26 cellular contexts compared by ENCODE assay signal in the genomic region with DNA sequence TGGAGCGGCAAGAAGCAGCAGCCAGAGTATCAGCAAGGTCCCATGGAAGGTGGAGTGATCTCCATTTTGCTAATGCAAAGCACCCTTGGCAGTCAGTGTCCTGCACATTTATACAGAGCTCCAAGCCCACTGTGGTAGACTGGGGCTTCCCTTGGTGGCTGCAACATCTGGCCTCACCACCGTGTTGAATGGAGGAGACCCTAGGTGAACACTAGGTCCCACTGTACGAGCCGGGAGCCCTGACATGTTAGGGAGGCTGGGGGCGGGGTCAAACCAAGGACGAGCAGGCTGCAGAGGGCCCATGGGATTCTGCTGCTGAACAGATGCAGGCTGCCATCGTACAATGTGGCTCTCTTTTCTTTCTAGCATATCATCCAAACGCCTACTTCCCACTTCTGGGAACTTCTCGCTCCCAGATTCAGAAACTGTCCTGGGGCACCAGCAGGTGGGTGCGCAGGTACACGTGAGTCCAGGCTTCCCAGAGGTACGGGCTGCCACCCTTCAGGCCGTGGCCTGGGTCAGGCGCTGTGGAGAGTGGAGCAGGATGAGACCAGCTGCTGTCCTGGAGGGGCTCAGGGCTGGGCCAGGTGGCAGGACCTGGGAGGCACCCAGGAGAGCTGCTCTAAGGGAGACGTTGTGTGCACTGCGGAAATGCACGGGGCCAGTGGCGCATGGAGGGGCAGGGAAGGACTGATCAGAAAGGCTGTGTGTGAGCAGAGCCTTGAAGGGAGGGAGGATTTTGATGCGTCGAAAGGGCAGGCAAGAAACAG.
"Had no signal": no experiment of that assay in that cellular context is flagged by ENCODE, and none has a peak within 500 bp of the region (broad histone marks: within the 10 kb centered on the region; RNA-seq: fewer than 3 reads in every experiment).

No MANE protein-coding gene starts in this region.

- H3K27me3 ChIP-seq: dorsolateral prefrontal cortex, heart right ventricle, neutrophil, right lobe of liver, tibial nerve, uterus had no signal

- H3K9me3 Mint-ChIP-seq: activated CD4-positive, alpha-beta T cell treated with anti-CD3 and anti-CD28 coated beads, Interleukin-2, amount 10 ng/mL, durations not matched to agents 24 days and 14 days; activated naive CD4-positive, alpha-beta T cell treated with anti-CD3 and anti-CD28 coated beads, Interleukin-2, amount 50 U/mL, for 24 hours; effector memory CD8-positive, alpha-beta T cell; stimulated activated effector memory CD8-positive, alpha-beta T cell treated with anti-CD3 and anti-CD28 coated beads, Interleukin-12 subunit alpha, Interleukin-12 subunit beta, amount 100 ng/mL, for 72 hours; stimulated activated naive CD8-positive, alpha-beta T cell treated with anti-CD3 and anti-CD28 coated beads, Interleukin-15, amount 100 ng/mL, for 72 hours had no signal

- H3K4me1 Mint-ChIP-seq: activated CD4-positive, alpha-beta T cell treated with anti-CD3 and anti-CD28 coated beads, Interleukin-2, amount 10 ng/mL, durations not matched to agents 24 days and 14 days; activated naive CD4-positive, alpha-beta T cell treated with anti-CD3 and anti-CD28 coated beads, Interleukin-2, amount 50 U/mL, for 24 hours; T-helper 17 cell had no signal

- H3K27ac ChIP-seq: dorsolateral prefrontal cortex, esophagus squamous epithelium, gastrocnemius medialis, heart right ventricle, neutrophil, parathyroid adenoma, right lobe of liver, skin epidermis, tibial nerve, uterus had no signal

- H3K27ac Mint-ChIP-seq: activated CD4-positive, alpha-beta T cell treated with anti-CD3 and anti-CD28 coated beads, Interleukin-2, amount 10 ng/mL, durations not matched to agents 24 days and 14 days; activated CD8-positive, alpha-beta T cell treated with anti-CD3 and anti-CD28 coated beads, Interleukin-2, amount 10 ng/mL, durations not matched to agents 7 days and 5 days; activated naive CD4-positive, alpha-beta T cell treated with anti-CD3 and anti-CD28 coated beads, Interleukin-2, amount 50 U/mL, for 24 hours; effector memory CD8-positive, alpha-beta T cell; stimulated activated effector memory CD8-positive, alpha-beta T cell treated with anti-CD3 and anti-CD28 coated beads, Interleukin-12 subunit alpha, Interleukin-12 subunit beta, amount 100 ng/mL, for 72 hours; stimulated activated naive CD8-positive, alpha-beta T cell treated with anti-CD3 and anti-CD28 coated beads, Interleukin-15, amount 100 ng/mL, for 72 hours; T-helper 17 cell had no signal

- H3K4me1 ChIP-seq: gastrocnemius medialis, parathyroid adenoma, right lobe of liver, uterus had no signal

- H3K9me3 ChIP-seq: esophagus squamous epithelium, gastrocnemius medialis, heart right ventricle, neutrophil, right lobe of liver, uterus had no signal

- H3K27me3 Mint-ChIP-seq: activated CD4-positive, alpha-beta T cell treated with anti-CD3 and anti-CD28 coated beads, Interleukin-2, amount 10 ng/mL, durations not matched to agents 24 days and 14 days; stimulated activated naive CD8-positive, alpha-beta T cell treated with anti-CD3 and anti-CD28 coated beads, Interleukin-15, amount 100 ng/mL, for 72 hours had no signal

- H3K36me3 ChIP-seq: esophagus squamous epithelium, gastrocnemius medialis, heart right ventricle, neutrophil, right lobe of liver, tibial nerve, uterus had no signal

- H3K4me3 ChIP-seq: dorsolateral prefrontal cortex, esophagus squamous epithelium, gastrocnemius medialis, heart right ventricle, lung, right lobe of liver, skin epidermis, tibial nerve, uterus had no signal

- ATAC-seq: activated CD4-positive, CD25-positive, alpha-beta regulatory T cell treated with anti-CD3 and anti-CD28 coated beads, Interleukin-2, amount 50 U/mL, for 24 hours; activated CD8-positive, alpha-beta T cell treated with anti-CD3 and anti-CD28 coated beads, Interleukin-2, amount 10 ng/mL, durations not matched to agents 7 days and 5 days; effector memory CD8-positive, alpha-beta T cell; gastrocnemius medialis; left lobe of liver; right lobe of liver; stimulated activated naive CD8-positive, alpha-beta T cell treated with anti-CD3 and anti-CD28 coated beads, Interleukin-15, amount 100 ng/mL, for 72 hours; T-helper 17 cell had no signal

- H3K36me3 Mint-ChIP-seq: activated naive CD4-positive, alpha-beta T cell treated with anti-CD3 and anti-CD28 coated beads, Interleukin-2, amount 50 U/mL, for 24 hours; naive B cell; stimulated activated effector memory CD8-positive, alpha-beta T cell treated with anti-CD3 and anti-CD28 coated beads, Interleukin-12 subunit alpha, Interleukin-12 subunit beta, amount 100 ng/mL, for 72 hours had no signal

- DNase-seq: activated CD4-positive, alpha-beta T cell treated with anti-CD3 and anti-CD28 coated beads, Interleukin-2, amount 10 ng/mL, durations not matched to agents 24 days and 14 days; activated gamma-delta T cell treated with Interleukin-2 at 50 U/mL for 16 hours; anterior cingulate cortex; central memory CD4-positive, alpha-beta T cell; dorsolateral prefrontal cortex; effector memory CD8-positive, alpha-beta T cell; esophagus squamous epithelium; gastrocnemius medialis; heart right ventricle; naive B cell; stimulated activated CD4-positive, alpha-beta T cell treated with anti-CD3 and anti-CD28 coated beads, Interleukin-2, amount 100 ng/mL, for 24 hours; stimulated activated naive CD8-positive, alpha-beta T cell treated with anti-CD3 and anti-CD28 coated beads, Interleukin-15, amount 100 ng/mL, for 72 hours; SW 1271; T-helper 17 cell; uterus had no signal

- H3K4me3 Mint-ChIP-seq: activated CD4-positive, alpha-beta T cell treated with anti-CD3 and anti-CD28 coated beads, Interleukin-2, amount 10 ng/mL, durations not matched to agents 24 days and 14 days; activated CD8-positive, alpha-beta T cell treated with anti-CD3 and anti-CD28 coated beads, Interleukin-2, amount 10 ng/mL, durations not matched to agents 7 days and 5 days; activated naive CD4-positive, alpha-beta T cell treated with anti-CD3 and anti-CD28 coated beads, Interleukin-2, amount 50 U/mL, for 24 hours; effector memory CD8-positive, alpha-beta T cell; naive B cell; stimulated activated effector memory CD8-positive, alpha-beta T cell treated with anti-CD3 and anti-CD28 coated beads, Interleukin-12 subunit alpha, Interleukin-12 subunit beta, amount 100 ng/mL, for 72 hours; stimulated activated naive CD8-positive, alpha-beta T cell treated with anti-CD3 and anti-CD28 coated beads, Interleukin-15, amount 100 ng/mL, for 72 hours; T-helper 17 cell had no signal
